8 cellular contexts compared by ENCODE assay signal in the genomic region with DNA sequence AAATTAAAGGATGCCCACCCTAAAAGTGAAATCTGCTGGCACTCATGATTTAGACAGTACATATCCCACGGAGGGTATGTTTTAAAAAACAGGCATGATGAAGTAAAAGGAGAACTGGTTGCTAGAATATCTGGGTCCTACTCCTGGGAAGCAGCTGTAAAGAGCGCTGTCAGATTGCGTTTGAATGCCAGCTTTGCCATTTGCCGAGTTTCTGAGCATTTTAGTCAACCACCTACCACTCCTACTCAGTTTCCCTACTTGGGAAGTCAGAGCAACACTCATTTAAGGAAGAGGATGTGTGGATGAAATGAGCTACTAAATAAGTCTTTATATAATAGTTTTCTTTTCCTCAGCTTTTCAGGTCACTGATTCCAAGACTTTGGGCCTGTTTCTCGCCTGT. TPM values are rescaled to one million over a fixed set of nuclear protein-coding genes. Genes with fewer than 3 reads are reported as not detected.
DNase-seq lines count a peak whose midpoint lies in the region; ATAC-seq and TF ChIP-seq lines count a peak whose summit lies in the region.

No MANE protein-coding gene starts in this region.

- TF ChIP-seq CTCF in cardiac muscle cell (IDR thresholded peaks at IDR 0.05; ENCODE audit: low read depth, low read length) (no peak), right lobe of liver (IDR thresholded peaks at IDR 0.05) (no peak)

- no peaks in the 10 kb centered on the region for H3K9me3 ChIP-seq in cardiac muscle cell (ENCODE audit: low read depth)
- no peaks in the 10 kb centered on the region for H3K9me3 ChIP-seq in right lobe of liver

- ATAC-seq in right lobe of liver (no peak), GM19328 (IDR thresholded peaks at IDR 0.05; ENCODE audit: unreplicated experiment) (no peak), HG02884 (IDR thresholded peaks at IDR 0.05; ENCODE audit: unreplicated experiment) (no peak)

- H3K4me3 ChIP-seq in cardiac muscle cell (peak overlapping the region; percentile 60), right lobe of liver (peak overlapping the region; percentile 86 to 88 (median 87)), urinary bladder (ENCODE audit: low read depth, low read length) (peak overlapping the region; percentile 73)

- no peaks in the 10 kb centered on the region for H3K27me3 ChIP-seq in cardiac muscle cell
- no peaks in the 10 kb centered on the region for H3K27me3 ChIP-seq in right lobe of liver

- no peak for TF ChIP-seq POLR2A in right lobe of liver (IDR thresholded peaks at IDR 0.05)

- H3K27ac ChIP-seq in cardiac muscle cell (no peak overlapping the region), angular gyrus (ENCODE audit: low read depth, low read length) (peak overlapping the region; percentile 70), right lobe of liver (peak overlapping the region in 2 of 3 donors; percentile 66 to 73), urinary bladder (ENCODE audit: low read depth) (no peak overlapping the region)

- H3K36me3 ChIP-seq in cardiac muscle cell (no peaks in the 10 kb centered on the region), right lobe of liver (peaks cover 0 to 8% (median 0%) of the 10 kb centered on the region in 4 donors), urinary bladder (ENCODE audit: insufficient read depth) (no peaks in the 10 kb centered on the region)

- H3K4me1 ChIP-seq in cardiac muscle cell (ENCODE audit: low read depth) (peaks cover 7% of the 10 kb centered on the region), right lobe of liver (peaks cover 0 to 13% (median 0%) of the 10 kb centered on the region in 4 donors), urinary bladder (ENCODE audit: insufficient read depth) (no peaks in the 10 kb centered on the region)

- WGBS in right lobe of liver (ENCODE audit: insufficient coverage, low coverage, low lambda C conversion rate, missing lambda C conversion rate): 15% methylated on average over 5 of the region's 5 CpGs
- 22% methylated on average over 5 of the region's 5 CpGs for WGBS in urinary bladder

- no peak for DNase-seq in cardiac muscle cell (ENCODE audit: low read depth in 1 of 2, low spot score in 1 of 2)
- DNase-seq in cardiac septum (ENCODE audit: low spot score): no peak
- DNase-seq in right lobe of liver: no peak
- DNase-seq in activated gamma-delta T cell (lab: John Stamatoyannopoulos, UW): no peak

- intact Hi-C loops in cardiac septum (cut with DNase I) (loop anchor here (2.0 kb wide), 1 partner anchor 329 kb away; the partner anchor contains the start of gene GLCCI1), right lobe of liver (cut with DNase I) (no loop called here)

RNA-seq across cellular contexts. Expression of gene UMAD1, which starts 1.1 kb away (rescaled TPM):
- total RNA-seq in cardiac muscle cell (8.2 and 8.3 TPM in 2 replicates), cardiac septum (16.3 TPM), right lobe of liver (10 to 100 TPM in 2 of 6 experiments, 1 to 10 TPM in 4; 7.6 to 15.3 (median 9.5) TPM), urinary bladder (14.6 TPM)
- polyA plus RNA-seq in cardiac muscle cell (12.9 and 18.2 TPM in 2 replicates), urinary bladder (15.8 TPM)

Comparison
In these comparisons a context has a peak if more than half of its experiments do, and no peak if none do; other contexts are left out.
1. H3K27ac ChIP-seq: peak in angular gyrus (single experiment) and right lobe of liver (2 of 3); none in cardiac muscle cell (single experiment) and urinary bladder (single experiment).
2. Peak in every context shown above with its lines, with median percentiles within 50 percentile points of each other: H3K4me3 ChIP-seq.